9 cellular contexts compared by ENCODE assay signal in genomic region chr17:1997587-1998425, GRCh38. TPM values are rescaled to one million over a fixed set of nuclear protein-coding genes. Genes with fewer than 3 reads are reported as not detected.
DNase-seq lines count a peak whose midpoint lies in the region; ATAC-seq and TF ChIP-seq lines count a peak whose summit lies in the region.
"Had no signal": no experiment of that assay in that cellular context is flagged by ENCODE, and none has a peak within 500 bp of the region (broad histone marks: within the 10 kb centered on the region; RNA-seq: fewer than 3 reads in every experiment).

No MANE protein-coding gene starts in this region.

- H3K27me3 ChIP-seq in mammary epithelial cell (ENCODE audit: insufficient read depth, low read length), result no peaks in the 10 kb centered on the region
- H3K27me3 ChIP-seq in liver (ENCODE audit: control insufficient read depth in 4 of 4, insufficient read depth in 4 of 4, low read length in 3 of 4), result no peaks in the 10 kb centered on the region
- peaks cover 0 to 32% of the 10 kb centered on the region in 2 donors for H3K27me3 ChIP-seq in tibial nerve

- BruUV-seq in mammary epithelial cell (replicated peaks; lab: Mats Ljungman, UMichigan), result no TSS peak

- H3K9me3 ChIP-seq in mammary epithelial cell (replicated peaks; ENCODE audit: insufficient read depth, low read length), result no peaks in the 10 kb centered on the region
- no peaks in the 10 kb centered on the region for H3K9me3 ChIP-seq in liver (ENCODE audit: control insufficient read depth in 4 of 4, low read length in 3 of 4)
- H3K9me3 ChIP-seq in tibial nerve, result no peaks in the 10 kb centered on the region

- ATAC-seq in GM18861 (IDR thresholded peaks at IDR 0.05; ENCODE audit: unreplicated experiment), result no peak

- TF ChIP-seq EP300 in tibial nerve (IDR thresholded peaks at IDR 0.05), result no peak

- H3K4me1 ChIP-seq in mammary epithelial cell (ENCODE audit: insufficient read depth, low read length) (peaks cover 11% of the 10 kb centered on the region), liver (ENCODE audit: control insufficient read depth in 4 of 4, insufficient read depth in 4 of 4, low read length in 3 of 4) (peaks cover 27 to 76% (median 55%) of the 10 kb centered on the region in 4 donors), tibial nerve (peaks cover 0 to 42% (median 18%) of the 10 kb centered on the region in 4 donors)

- H4K20me1 ChIP-seq in mammary epithelial cell (ENCODE audit: insufficient read depth, low read length), result no peaks in the 10 kb centered on the region

- no peaks in the 10 kb centered on the region for H3K36me3 ChIP-seq in mammary epithelial cell (ENCODE audit: insufficient read depth, low read length)
- H3K36me3 ChIP-seq in liver (ENCODE audit: control insufficient read depth in 4 of 4, insufficient read depth in 3 of 4, low read depth in 1 of 4, low read length in 3 of 4), result no peaks in the 10 kb centered on the region
- H3K36me3 ChIP-seq in tibial nerve, result no peaks in the 10 kb centered on the region

- H3K27ac ChIP-seq in mammary epithelial cell (ENCODE audit: insufficient read depth, low read depth, low read length) (no peak overlapping the region), liver (ENCODE audit: low read depth in 1 of 2, low read length in 2 of 2) (peak overlapping the region; percentile 80 to 83), tibial nerve (peak overlapping the region; percentile 8 to 67 (median 58))

- 100% methylated on average over 1 of the region's 65 CpGs for WGBS in mammary epithelial cell (ENCODE audit: low coverage, missing lambda C conversion rate)
- 8% methylated on average over 65 of the region's 65 CpGs for WGBS in liver
- WGBS in tibial nerve, 2 donors, result 12 to 31% methylated on average over 17 to 21 of the region's 65 CpGs

- peak overlapping the region in 1 of 3 experiments; percentile 29 for H3K4me3 ChIP-seq in mammary epithelial cell (replicated peaks in 1 of 3; ENCODE audit: insufficient read depth in 1 of 3, low read depth in 2 of 3, low read length in 3 of 3)
- peak overlapping the region; percentile 5 to 82 (median 57) for H3K4me3 ChIP-seq in liver (ENCODE audit: low read depth in 1 of 3, low read length in 3 of 3)
- H3K4me3 ChIP-seq in tibial nerve, result peak overlapping the region; percentile 29 to 51 (median 40)

- H3K9ac ChIP-seq in mammary epithelial cell (ENCODE audit: insufficient read depth, low read length) (no peak overlapping the region), liver (ENCODE audit: low read depth in 1 of 2, low read length in 2 of 2) (no peak overlapping the region)

- TF ChIP-seq CTCF in mammary epithelial cell (conservative IDR thresholded peaks at IDR 0.05 in 1 of 2, IDR thresholded peaks at IDR 0.05 in 1 of 2; ENCODE audit: extremely low read depth in 1 of 2, insufficient read depth in 1 of 2, low read depth in 1 of 2, low read length in 2 of 2) (no peak), liver (IDR thresholded peaks at IDR 0.05; ENCODE audit: low read depth, low read length, missing input control) (no peak), tibial nerve (IDR thresholded peaks at IDR 0.05) (no peak)

- in situ Hi-C loops in mammary epithelial cell (cut with MboI; ENCODE audit: low sequenced_read_pairs in 2 of 2), result no loop called here

- intact Hi-C loops in mammary epithelial cell (cut with micrococcal nuclease), result no loop called here

- H3K79me2 ChIP-seq in mammary epithelial cell (ENCODE audit: insufficient read depth, low read length), result no peaks in the 10 kb centered on the region

- dilution Hi-C loops in mammary epithelial cell (cut with HindIII; ENCODE audit: low sequenced_read_pairs), result loop anchor here (5.0 kb wide), 3 partner anchors 36 to 76 kb away; partner anchors contain the start of gene OVCA2

- peak in 1 of 2 donors; percentile 20 for TF ChIP-seq RAD21 in liver (IDR thresholded peaks at IDR 0.05)

- DNase-seq in NCI-H2227 (lab: John Stamatoyannopoulos, UW; ENCODE audit: unreplicated experiment), result peak; percentile 39
- no peak for DNase-seq in NCI-H2227 treated with DMSO at 0.1 percent for 48 hours (lab: John Stamatoyannopoulos, UW)
- no peak for DNase-seq in mammary epithelial cell
- DNase-seq in tibial nerve (ENCODE audit: low spot score in 2 of 2), result no peak
- DNase-seq in activated CD8-positive, alpha-beta memory T cell treated with anti-CD3 and anti-CD28 coated beads for 24 hours, result no peak
- no peak for DNase-seq in effector CD8-positive, alpha-beta T cell (lab: John Stamatoyannopoulos, UW)
- DNase-seq: activated CD8-positive, alpha-beta memory T cell treated with anti-CD3 and anti-CD28 coated beads, Interleukin-2, amount 50 U/mL, for 48 hours had no signal

- CTCF ChIA-PET in mammary epithelial cell (lab: Charles Lee; ENCODE audit: low non-redundant PET), result no interaction called here

- no peak for TF ChIP-seq POLR2A in tibial nerve (IDR thresholded peaks at IDR 0.05)

- H3K4me2 ChIP-seq in mammary epithelial cell (ENCODE audit: insufficient read depth, low read depth, low read length), result peak overlapping the region; percentile 60

- peak overlapping the region; percentile 52 for H2AFZ ChIP-seq in mammary epithelial cell (ENCODE audit: low read depth, low read length)

TF ChIP-seq in liver, 16 proteins besides CTCF, POLR2A, EP300 and RAD21 (continues in another document):
- TF ChIP-seq ATF3 (IDR thresholded peaks at IDR 0.05) (no peak), FOXA1 (IDR thresholded peaks at IDR 0.05) (no peak), HNF4A (conservative IDR thresholded peaks at IDR 0.05) (peak in 1 of 2 donors; percentile 52), TAF1 (conservative IDR thresholded peaks at IDR 0.05) (no peak), JUND (IDR thresholded peaks at IDR 0.05) (peak in 1 of 2 donors; percentile 20), REST (IDR thresholded peaks at IDR 0.05) (no peak), GABPA (IDR thresholded peaks at IDR 0.05 in 1 of 2, conservative IDR thresholded peaks at IDR 0.05 in 1 of 2) (no peak), SP1 (IDR thresholded peaks at IDR 0.05) (peak; percentile 61), ZBTB33 (IDR thresholded peaks at IDR 0.05) (no peak)

RNA-seq across cellular contexts. Expression of gene RTN4RL1, which starts 27.3 kb away (rescaled TPM):
- total RNA-seq in mammary epithelial cell (1 to 10 TPM in 1 of 2 donors, under 1 TPM in 1; under 0.01 to 5.7 TPM), liver (1 to 10 TPM in 1 of 2 donors, under 1 TPM in 1; 0.65 to 1.8 TPM), tibial nerve (10 to 100 TPM in 1 of 4 donors, 1 to 10 TPM in 3; 7.3 to 12.6 (median 7.8) TPM)
- polyA plus RNA-seq in mammary epithelial cell (2.5 TPM), liver (1 to 10 TPM in 1 of 2 donors, under 1 TPM in 1; 0.04 to 5.4 TPM)
- 1.6 TPM for polyA minus RNA-seq in mammary epithelial cell

RNA-seq across cellular contexts. Expression of gene DPH1, which starts 32.1 kb away (rescaled TPM):
- total RNA-seq in mammary epithelial cell (10 to 100 TPM; 29.0 to 36.2 TPM), liver (10 to 100 TPM in 1 of 2 donors, 1 to 10 TPM in 1; 9.8 to 24.6 TPM), tibial nerve (100 to 1,000 TPM in 1 of 4 donors, 10 to 100 TPM in 3; 56.3 to 137 (median 63.9) TPM)
- polyA plus RNA-seq in mammary epithelial cell (27.4 TPM), liver (10 to 100 TPM; 17.5 to 21.2 TPM)
- polyA minus RNA-seq in mammary epithelial cell, result 64.4 TPM

RNA-seq across cellular contexts. Expression of gene OVCA2, which starts 44.0 kb away (rescaled TPM):
- total RNA-seq in mammary epithelial cell, result 10 to 100 TPM; 44.1 to 65.7 TPM
- 68.4 TPM for polyA plus RNA-seq in mammary epithelial cell
- polyA minus RNA-seq in mammary epithelial cell, result 28.3 TPM
- total RNA-seq in liver, result 10 to 100 TPM; 16.1 to 17.2 TPM
- 10 to 100 TPM; 30.3 to 30.6 TPM for polyA plus RNA-seq in liver
- 10 to 100 TPM; 18.6 to 37.3 (median 35.0) TPM for total RNA-seq in tibial nerve

RNA-seq across cellular contexts. Expression of gene HIC1, which starts 57.1 kb away (rescaled TPM):
- total RNA-seq in mammary epithelial cell, result 1 to 10 TPM in 1 of 2 donors, under 1 TPM in 1; 0.67 to 1.3 TPM
- 0.20 TPM for polyA plus RNA-seq in mammary epithelial cell
- polyA minus RNA-seq in mammary epithelial cell, result not detected
- 1 to 10 TPM; 3.9 to 4.8 TPM for total RNA-seq in liver
- 1 to 10 TPM in 1 of 2 donors, under 1 TPM in 1; 0.44 to 3.5 TPM for polyA plus RNA-seq in liver
- 10 to 100 TPM; 27.6 to 64.7 (median 50.0) TPM for total RNA-seq in tibial nerve
